Comparison of ENCODE assay signal across 11 cellular contexts in genomic region chr2:234787114-234787513, GRCh38.
"Had no signal": no experiment of that assay in that cellular context is flagged by ENCODE, and none has a peak within 500 bp of the region (broad histone marks: within the 10 kb centered on the region; RNA-seq: fewer than 3 reads in every experiment).

No MANE protein-coding gene starts in this region.

- H3K9ac ChIP-seq: GM23248 had no signal

- ATAC-seq: GM23338, HCT116 had no signal

- H3K4me1 ChIP-seq: HAP-1 had no signal

- H3K4me2 ChIP-seq: GM23338 had no signal

- H3K27ac ChIP-seq: GM23248 had no signal

- FAIRE-seq: H1, H54 had no signal

- H2AFZ ChIP-seq: GM23248, GM23338 had no signal

- H3K4me3 ChIP-seq: GM23248, GM23338, HAP-1 had no signal

- DNase-seq: GM23248, GOT3, H7, H9, HCEC 1CT, HFFc6 had no signal

- H3K36me3 ChIP-seq: HAP-1 had no signal
